ENCODE assay signal across 7 cellular contexts in genomic region chr2:144512421-144513272, GRCh38. TPM values are rescaled to one million over a fixed set of nuclear protein-coding genes. Genes with fewer than 3 reads are reported as not detected.
A peak's percentile ranks its signal among the peaks of the same experiment; 100 is the strongest.
DNase-seq lines count a peak whose midpoint lies in the region; FAIRE-seq and TF ChIP-seq lines count a peak whose summit lies in the region.

No MANE protein-coding gene starts in this region.

- FAIRE-seq in kidney (lab: Jason Lieb, UNC), result no peak

- H3K36me3 ChIP-seq in HUES64 (ENCODE audit: insufficient read depth, low read length) (no peaks in the 10 kb centered on the region), adrenal gland (replicated peaks in 1 of 2) (no peaks in the 10 kb centered on the region), kidney (ENCODE audit: control insufficient read depth in 1 of 2, insufficient read depth in 2 of 2, low read length in 2 of 2) (no peaks in the 10 kb centered on the region), stomach smooth muscle (ENCODE audit: control insufficient read depth in 2 of 2, insufficient read depth in 2 of 2, low read length in 2 of 2) (no peaks in the 10 kb centered on the region)

- H3K9me3 ChIP-seq in HUES64 (ENCODE audit: insufficient read depth, low read depth, low read length) (no peaks in the 10 kb centered on the region), adrenal gland (replicated peaks in 1 of 3) (no peaks in the 10 kb centered on the region), kidney (ENCODE audit: control insufficient read depth in 1 of 2, low read length in 2 of 2) (no peaks in the 10 kb centered on the region), stomach smooth muscle (ENCODE audit: control insufficient read depth in 2 of 2, low read length in 2 of 2) (no peaks in the 10 kb centered on the region)

- no peak for DNase-seq in adrenal gland
- no peak for DNase-seq in kidney
- no peak for DNase-seq in GF-D8 (lab: John Stamatoyannopoulos, UW)
- no peak for DNase-seq in hippocampal formation (lab: John Stamatoyannopoulos, UW)
- no peak for DNase-seq in GOT3 (lab: John Stamatoyannopoulos, UW)

- H3K4me1 ChIP-seq in HUES64 (ENCODE audit: insufficient read depth, low read length) (peaks cover 76% of the 10 kb centered on the region), adrenal gland (replicated peaks in 1 of 2) (peaks cover 51 to 60% of the 10 kb centered on the region in 2 donors), kidney (ENCODE audit: control insufficient read depth in 1 of 2, insufficient read depth in 1 of 2, low read depth in 1 of 2, low read length in 2 of 2) (peaks cover 10 to 23% of the 10 kb centered on the region in 2 donors), stomach smooth muscle (ENCODE audit: control insufficient read depth, insufficient read depth, low read length) (peaks cover 9% of the 10 kb centered on the region)

- TF ChIP-seq CTCF in adrenal gland (IDR thresholded peaks at IDR 0.05) (no peak), kidney (IDR thresholded peaks at IDR 0.05; ENCODE audit: borderline replicate concordance, extremely low read depth, insufficient read depth) (no peak)

- 44% methylated on average over 7 of the region's 9 CpGs for WGBS in HUES64
- WGBS in adrenal gland, 4 donors, result 60 to 66% (median 64%) methylated on average over 9 of the region's 9 CpGs

- TF ChIP-seq POLR2A in adrenal gland (IDR thresholded peaks at IDR 0.05), result peak in 1 of 2 donors; percentile 32

- intact Hi-C loops in adrenal gland (cut with DNase I) (loop anchor here in 1 of 2 donors (10.0 kb wide), 1 partner anchor 48 kb away; no protein-coding TSS in a partner anchor), kidney (cut with DNase I) (no loop called here)

- H3K4me3 ChIP-seq in HUES64 (ENCODE audit: low read length) (peak overlapping the region; percentile 75), adrenal gland (peak overlapping the region in 1 of 4 donors; percentile 94), kidney (ENCODE audit: low read length in 2 of 2) (peak overlapping the region; percentile 61 to 71), stomach smooth muscle (ENCODE audit: low read length in 2 of 2) (peak overlapping the region in 1 of 2 donors; percentile 66)

- H3K27ac ChIP-seq in HUES64 (ENCODE audit: low read depth, low read length) (peak overlapping the region; percentile 33; the same call in 1 of the 2 replicates), adrenal gland (peak overlapping the region; percentile 91 to 100 (median 99)), kidney (ENCODE audit: low read depth in 2 of 2, low read length in 2 of 2) (peak overlapping the region; percentile 73 to 82), stomach smooth muscle (ENCODE audit: low read length) (no peak overlapping the region)

- H3K9ac ChIP-seq in HUES64 (ENCODE audit: low read depth, low read length) (no peak overlapping the region), kidney (ENCODE audit: low read length in 2 of 2) (peak overlapping the region; percentile 33 to 90), stomach smooth muscle (ENCODE audit: low read length in 2 of 2) (peak overlapping the region; percentile 47 to 78)

- H3K27me3 ChIP-seq in HUES64 (ENCODE audit: insufficient read depth, low read length) (peaks cover 83% of the 10 kb centered on the region), adrenal gland (no peaks in the 10 kb centered on the region), stomach smooth muscle (ENCODE audit: control insufficient read depth in 1 of 2, insufficient read depth in 2 of 2, low read length in 2 of 2) (peaks cover 9 to 30% of the 10 kb centered on the region in 2 donors)

RNA-seq across cellular contexts. Expression of gene ZEB2, which starts 7.3 kb away (rescaled TPM):
- polyA plus RNA-seq in HUES64 (2013, experiment 1 of 2), result 16.7 TPM
- 24.0 TPM for polyA plus RNA-seq in HUES64 (2013, experiment 2 of 2)
- 100 to 1,000 TPM in 7 of 8 donors, 10 to 100 TPM in 1; 91.0 to 226 (median 165) TPM for total RNA-seq in adrenal gland
- 10 to 100 TPM; 29.0 to 95.8 (median 54.3) TPM for polyA plus RNA-seq in adrenal gland
- total RNA-seq in kidney, result 136 TPM
- polyA plus RNA-seq in kidney (ENCODE audit: insufficient read depth, low read depth, low replicate concordance), result 8.3 TPM
